In genomic region chr14:106227793-106228192, GRCh38 we compare ENCODE assay signal across 20 cellular contexts.
"Had no signal": no experiment of that assay in that cellular context is flagged by ENCODE, and none has a peak within 500 bp of the region (broad histone marks: within the 10 kb centered on the region; RNA-seq: fewer than 3 reads in every experiment).

No MANE protein-coding gene starts in this region.

- H3K9me3 ChIP-seq: adrenal gland, ascending aorta, uterus had no signal

- H3K27ac ChIP-seq: adrenal gland, ascending aorta, brain microvascular endothelial cell, foreskin keratinocyte, neural progenitor cell, uterus had no signal

- H3K4me3 Mint-ChIP-seq: activated CD4-positive, alpha-beta memory T cell treated with anti-CD3 and anti-CD28 coated beads, Interleukin-2, amount 10 ng/mL, durations not matched to agents 7 days and 5 days; activated CD4-positive, alpha-beta T cell treated with anti-CD3 and anti-CD28 coated beads, Interleukin-2, amount 10 ng/mL, durations not matched to agents 24 days and 14 days; dendritic cell treated with granulocyte-macrophage colony-stimulating factor and Interleukin-4, amounts not matched to agents 40 ng/mL and 50 ng/mL, for 4 days; naive B cell; neural progenitor cell; stimulated activated effector memory CD8-positive, alpha-beta T cell treated with anti-CD3 and anti-CD28 coated beads, Interleukin-12 subunit alpha, Interleukin-12 subunit beta, amount 100 ng/mL, for 72 hours had no signal

- H3K4me1 ChIP-seq: adrenal gland, ascending aorta, foreskin keratinocyte, neural progenitor cell, uterus had no signal

- H3K36me3 Mint-ChIP-seq: naive B cell; neural progenitor cell; stimulated activated effector memory CD8-positive, alpha-beta T cell treated with anti-CD3 and anti-CD28 coated beads, Interleukin-12 subunit alpha, Interleukin-12 subunit beta, amount 100 ng/mL, for 72 hours had no signal

- H3K27me3 Mint-ChIP-seq: activated CD4-positive, alpha-beta memory T cell treated with anti-CD3 and anti-CD28 coated beads, Interleukin-2, amount 10 ng/mL, durations not matched to agents 7 days and 5 days; activated CD4-positive, alpha-beta T cell treated with anti-CD3 and anti-CD28 coated beads, Interleukin-2, amount 10 ng/mL, durations not matched to agents 24 days and 14 days; activated T-helper 17 cell treated with anti-CD3 and anti-CD28 coated beads, Interleukin-2, amount 50 U/mL, for 72 hours; dendritic cell treated with granulocyte-macrophage colony-stimulating factor and Interleukin-4, amounts not matched to agents 40 ng/mL and 50 ng/mL, for 4 days; naive B cell had no signal

- H3K36me3 ChIP-seq: adrenal gland, ascending aorta, brain microvascular endothelial cell, neural progenitor cell, uterus had no signal

- H3K4me2 ChIP-seq: neural progenitor cell had no signal

- H3K27me3 ChIP-seq: ascending aorta, brain microvascular endothelial cell, foreskin keratinocyte, neural progenitor cell, uterus had no signal

- ATAC-seq: foreskin keratinocyte, sciatic nerve had no signal

- DNase-seq: activated CD4-positive, CD25-positive, alpha-beta regulatory T cell; adrenal gland; brain microvascular endothelial cell; caudate nucleus; foreskin keratinocyte; kidney; naive B cell; posterior cingulate gyrus; stimulated activated CD4-positive, alpha-beta T cell treated with anti-CD3 and anti-CD28 coated beads, Interleukin-2, amount 100 ng/mL, for 24 hours; trophoblast cell; uterus had no signal

- H3K27ac Mint-ChIP-seq: activated CD4-positive, alpha-beta memory T cell treated with anti-CD3 and anti-CD28 coated beads, Interleukin-2, amount 10 ng/mL, durations not matched to agents 7 days and 5 days; dendritic cell treated with granulocyte-macrophage colony-stimulating factor and Interleukin-4, amounts not matched to agents 40 ng/mL and 50 ng/mL, for 4 days; neural progenitor cell; stimulated activated effector memory CD8-positive, alpha-beta T cell treated with anti-CD3 and anti-CD28 coated beads, Interleukin-12 subunit alpha, Interleukin-12 subunit beta, amount 100 ng/mL, for 72 hours had no signal

- H3K9ac ChIP-seq: neural progenitor cell had no signal

- H3K4me3 ChIP-seq: adrenal gland, ascending aorta, lung, neural progenitor cell, uterus had no signal

- H3K4me1 Mint-ChIP-seq: neural progenitor cell had no signal

- H3K9me3 Mint-ChIP-seq: activated CD4-positive, alpha-beta memory T cell treated with anti-CD3 and anti-CD28 coated beads, Interleukin-2, amount 10 ng/mL, durations not matched to agents 7 days and 5 days; activated CD4-positive, alpha-beta T cell treated with anti-CD3 and anti-CD28 coated beads, Interleukin-2, amount 10 ng/mL, durations not matched to agents 24 days and 14 days; activated T-helper 17 cell treated with anti-CD3 and anti-CD28 coated beads, Interleukin-2, amount 50 U/mL, for 72 hours; dendritic cell treated with granulocyte-macrophage colony-stimulating factor and Interleukin-4, amounts not matched to agents 40 ng/mL and 50 ng/mL, for 4 days; naive B cell; stimulated activated effector memory CD8-positive, alpha-beta T cell treated with anti-CD3 and anti-CD28 coated beads, Interleukin-12 subunit alpha, Interleukin-12 subunit beta, amount 100 ng/mL, for 72 hours had no signal

- H2AFZ ChIP-seq: neural progenitor cell had no signal
